Comparison of ENCODE assay signal across 8 cellular contexts in the genomic region with DNA sequence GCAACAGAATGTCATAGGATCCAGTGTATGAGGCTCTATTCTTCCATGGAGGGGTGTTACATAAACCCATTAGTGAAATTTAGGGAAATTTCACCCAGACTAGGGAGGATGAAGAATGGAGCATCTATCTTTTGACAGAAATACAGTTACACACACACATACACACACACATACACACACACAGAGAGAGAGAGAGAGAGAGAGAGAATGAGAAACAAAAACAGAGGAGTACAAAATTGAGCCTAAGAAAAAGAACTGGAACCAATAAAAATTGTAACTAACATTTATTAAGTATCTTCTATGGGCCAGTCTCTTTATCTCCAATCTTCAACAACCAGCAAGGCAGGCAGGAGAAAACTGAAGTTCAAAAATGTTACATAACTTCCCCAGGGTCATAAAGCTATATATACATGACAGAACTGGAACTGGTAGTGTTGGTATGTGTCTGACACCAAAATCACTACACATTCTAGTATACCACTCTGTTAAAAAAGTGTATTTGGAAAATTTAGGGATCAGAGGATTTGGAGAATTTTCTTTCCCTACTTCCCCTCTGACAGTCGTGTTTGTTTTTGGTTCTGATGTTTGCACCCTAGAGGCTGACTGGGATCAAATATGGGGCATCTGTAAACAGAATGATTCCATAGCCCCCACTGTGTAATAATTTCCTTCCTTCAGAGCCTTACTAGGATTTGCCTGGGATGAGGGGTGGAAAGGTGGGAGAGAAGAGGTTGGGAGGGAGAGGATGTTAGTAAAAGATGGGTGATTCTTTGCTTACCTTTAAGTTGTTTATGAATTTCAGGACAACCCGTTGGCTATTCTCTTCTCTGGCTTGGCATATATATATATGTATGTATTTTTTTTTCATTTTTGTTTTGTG. TPM values are rescaled to one million over a fixed set of nuclear protein-coding genes. Genes with fewer than 3 reads are reported as not detected.
DNase-seq lines count a peak whose midpoint lies in the region; ATAC-seq, FAIRE-seq and TF ChIP-seq lines count a peak whose summit lies in the region.

No MANE protein-coding gene starts in this region.

- intact Hi-C loops in heart left ventricle (cut with DNase I) (loop anchor here in 8 of 10 donors (5.0 to 10.0 kb wide), 2 partner anchors 156 to 224 kb away; a partner anchor contains a TSS), cardiac septum (cut with DNase I) (loop anchor here (5.0 kb wide), 1 partner anchor 156 kb away; no protein-coding TSS in a partner anchor), HepG2 (cut with micrococcal nuclease; ENCODE audit: unreplicated experiment) (no loop called here), upper lobe of right lung (cut with DNase I) (no loop called here)

- no peaks in the 10 kb centered on the region for H4K20me1 ChIP-seq in HepG2 (ENCODE audit: insufficient read depth, low read length)

- TF ChIP-seq CTCF in heart left ventricle (IDR thresholded peaks at IDR 0.05) (no peak), HepG2 (CRISPR knock-in tag; IDR thresholded peaks at IDR 0.05) (no peak), upper lobe of right lung (IDR thresholded peaks at IDR 0.05) (no peak)

- H3K9me3 ChIP-seq in heart left ventricle (no peaks in the 10 kb centered on the region), HepG2 (ENCODE audit: low read length) (no peaks in the 10 kb centered on the region), upper lobe of right lung (no peaks in the 10 kb centered on the region)

- peak overlapping the region; percentile 95; the same call in 1 of the 2 replicates for H3K9ac ChIP-seq in HepG2 (ENCODE audit: insufficient read depth, low read depth, low read length)

- no peak for ATAC-seq in heart left ventricle
- ATAC-seq in activated naive CD8-positive, alpha-beta T cell treated with anti-CD3 and anti-CD28 coated beads, Interleukin-2, amount 50 U/mL, for 24 hours: no peak
- no peak for ATAC-seq in HepG2
- no peak for ATAC-seq in upper lobe of right lung
- ATAC-seq in GM18861 (IDR thresholded peaks at IDR 0.05; ENCODE audit: unreplicated experiment): no peak
- ATAC-seq in GM21528 (IDR thresholded peaks at IDR 0.05; ENCODE audit: low FRiP score, unreplicated experiment): no peak
- ATAC-seq in HG02610 (IDR thresholded peaks at IDR 0.05; ENCODE audit: unreplicated experiment): no peak

- H3K4me2 ChIP-seq in HepG2 (ENCODE audit: low read depth, low read length): peak overlapping the region; percentile 95

- peaks cover 4% of the 10 kb centered on the region for H3K9me3 Mint-ChIP-seq in activated naive CD8-positive, alpha-beta T cell treated with anti-CD3 and anti-CD28 coated beads, Interleukin-2, amount 50 U/mL, for 24 hours

- TF ChIP-seq RAD21 in HepG2 (CRISPR knock-in tag; IDR thresholded peaks at IDR 0.05): no peak

- no peak for DNase-seq in heart left ventricle
- no peak for DNase-seq in cardiac septum (ENCODE audit: low spot score)
- no peak for DNase-seq in activated naive CD8-positive, alpha-beta T cell treated with anti-CD3 and anti-CD28 coated beads, Interleukin-2, amount 50 U/mL, for 24 hours
- DNase-seq in HepG2 (ENCODE audit: low spot score): peak; percentile 10
- DNase-seq in upper lobe of right lung: no peak

- FAIRE-seq in HepG2 (lab: Jason Lieb, UNC): no peak

- in situ Hi-C loops in HepG2 (cut with HindIII; ENCODE audit: extremely low pct_ligation_motif_present, low pct_unique_long_range_greater_than_20kb): loop anchor here (5.0 kb wide), 1 partner anchor 146 kb away; no protein-coding TSS in a partner anchor

- POLR2A ChIA-PET in HepG2 (lab: Yijun Ruan, JAX): interaction anchor here (1.3 kb wide), 1 partner anchor 165 kb away, joined by 3 read pairs; no protein-coding TSS in a partner anchor

- 38 to 46% (median 41%) methylated on average over 2 of the region's 2 CpGs for WGBS in heart left ventricle, 4 donors
- WGBS in HepG2 (ENCODE audit: low lambda C conversion rate): 1% methylated on average over 2 of the region's 2 CpGs

- H3K27me3 Mint-ChIP-seq in activated naive CD8-positive, alpha-beta T cell treated with anti-CD3 and anti-CD28 coated beads, Interleukin-2, amount 50 U/mL, for 24 hours: peaks cover 3% of the 10 kb centered on the region

- peaks cover 35% of the 10 kb centered on the region for H3K79me2 ChIP-seq in HepG2 (ENCODE audit: insufficient read depth, low read length)

- H3K36me3 Mint-ChIP-seq in activated naive CD8-positive, alpha-beta T cell treated with anti-CD3 and anti-CD28 coated beads, Interleukin-2, amount 50 U/mL, for 24 hours (ENCODE audit: low read depth): no peaks in the 10 kb centered on the region

- H3K36me3 ChIP-seq in heart left ventricle (no peaks in the 10 kb centered on the region), HepG2 (replicated peaks in 1 of 2; ENCODE audit: control insufficient read depth in 1 of 2, insufficient read depth in 2 of 2, low read length in 2 of 2) (no peaks in the 10 kb centered on the region), upper lobe of right lung (no peaks in the 10 kb centered on the region)

- TSS peak; percentile 86 for BruUV-seq in HepG2 (replicated peaks; lab: Mats Ljungman, UMichigan)

- CTCF ChIA-PET in HepG2 (lab: Yijun Ruan, JAX; ENCODE audit: low intra/inter-chr PET ratio, low total read pairs): interaction anchor here (2.1 kb wide), 1 partner anchor 156 kb away, joined by 16 read pairs; no protein-coding TSS in a partner anchor

- H3K27me3 ChIP-seq in heart left ventricle (peaks cover 0 to 11% (median 0%) of the 10 kb centered on the region in 9 donors), HepG2 (ENCODE audit: control insufficient read depth in 1 of 2, insufficient read depth in 2 of 2, low read length in 2 of 2) (no peaks in the 10 kb centered on the region; a peak in 1 of 5 replicates), upper lobe of right lung (no peaks in the 10 kb centered on the region)

- H3K4me3 ChIP-seq in heart left ventricle: peak overlapping the region in 10 of 12 donors; percentile 48 to 99 (median 89)
- peak overlapping the region; percentile 91 to 93 (median 93); a peak in 5 of 6 replicates for H3K4me3 ChIP-seq in HepG2 (replicated peaks in 1 of 3; ENCODE audit: insufficient read depth in 1 of 3, low read depth in 2 of 3, low read length in 3 of 3)
- H3K4me3 ChIP-seq in upper lobe of right lung: peak overlapping the region; percentile 85

- H3K27ac ChIP-seq in heart left ventricle (peak overlapping the region in 11 of 12 donors; percentile 87 to 98 (median 95)), HepG2 (ENCODE audit: extremely low read length, insufficient read depth, low read length) (peak overlapping the region; percentile 67), upper lobe of right lung (peak overlapping the region; percentile 91)

- peaks cover 50% of the 10 kb centered on the region for H3K4me1 Mint-ChIP-seq in activated naive CD8-positive, alpha-beta T cell treated with anti-CD3 and anti-CD28 coated beads, Interleukin-2, amount 50 U/mL, for 24 hours

- H3K4me3 Mint-ChIP-seq in activated naive CD8-positive, alpha-beta T cell treated with anti-CD3 and anti-CD28 coated beads, Interleukin-2, amount 50 U/mL, for 24 hours: peak overlapping the region; percentile 75

- H3K4me1 ChIP-seq in heart left ventricle: peaks cover 0 to 39% (median 14%) of the 10 kb centered on the region in 12 donors
- H3K4me1 ChIP-seq in HepG2 (ENCODE audit: insufficient read depth, low read length): peaks cover 57% of the 10 kb centered on the region
- H3K4me1 ChIP-seq in upper lobe of right lung: peaks cover 17% of the 10 kb centered on the region

- H3K27ac Mint-ChIP-seq in activated naive CD8-positive, alpha-beta T cell treated with anti-CD3 and anti-CD28 coated beads, Interleukin-2, amount 50 U/mL, for 24 hours: peak overlapping the region; percentile 7

- TF ChIP-seq EP300 in HepG2 (IDR thresholded peaks at IDR 0.05; ENCODE audit: low read depth in 2 of 2, low read length in 2 of 2) (no peak), HepG2 (CRISPR knock-in tag; IDR thresholded peaks at IDR 0.05; ENCODE audit: borderline replicate concordance) (no peak)

- H2AFZ ChIP-seq in HepG2 (ENCODE audit: low read length): peak overlapping the region; percentile 98

- TF ChIP-seq POLR2A in heart left ventricle (IDR thresholded peaks at IDR 0.05) (no peak), HepG2 (IDR thresholded peaks at IDR 0.05; ENCODE audit: insufficient read depth in 1 of 2, low read depth in 2 of 2, low read length in 2 of 2) (no peak)

TF ChIP-seq in HepG2, 621 proteins besides CTCF, POLR2A, EP300 and RAD21 (continues in another document):
- TF ChIP-seq SRSF4 (IDR thresholded peaks at IDR 0.05; ENCODE audit: low read depth, low read length, poor library complexity, severe bottlenecking): no peak
- TF ChIP-seq ELF4 (CRISPR knock-in tag; IDR thresholded peaks at IDR 0.05; ENCODE audit: borderline replicate concordance): 0 out of 2 replicates have a peak, but pooled peaks have one; percentile 39

RNA-seq across cellular contexts. Expression of a gene that starts 1.0 kb away (rescaled TPM):
- total RNA-seq in heart left ventricle (10 to 100 TPM; 12.6 to 19.2 (median 17.3) TPM), cardiac septum (15.5 TPM), HepG2 (2016; rRNA removed; fragmentation: Illumina TruSeq; extraction: Trizol) (19.8 and 26.5 TPM in 2 replicates), upper lobe of right lung (23.9 TPM)
- polyA plus RNA-seq in heart left ventricle (10 to 100 TPM in 1 of 2 donors, 1 to 10 TPM in 1; 3.6 to 12.4 TPM), HepG2 (2011; rRNA removed) (8.8 and 9.2 TPM in 2 replicates)
- total RNA-seq in HepG2 (2016; cell fraction: cytosol; rRNA removed; fragmentation: Illumina TruSeq; extraction: Trizol; ENCODE audit: low read depth): 3.3 and 4.1 TPM in 2 replicates
- 19.0 and 25.7 TPM in 2 replicates for total RNA-seq in HepG2 (2016; cell fraction: insoluble cytoplasmic fraction; rRNA removed; fragmentation: Illumina TruSeq; extraction: Trizol)
- total RNA-seq in HepG2 (2016; cell fraction: membrane; rRNA removed; fragmentation: Illumina TruSeq; extraction: Trizol): 13.4 and 14.6 TPM in 2 replicates
- 27.9 and 35.0 TPM in 2 replicates for total RNA-seq in HepG2 (2016; cell fraction: nucleus; rRNA removed; fragmentation: Illumina TruSeq; extraction: Trizol)
- 4.6 and 7.0 TPM in 2 replicates for polyA plus RNA-seq in HepG2 (2011; cell fraction: cytosol; rRNA removed)
- polyA plus RNA-seq in HepG2 (2011; cell fraction: nucleus; rRNA removed): 5.3 and 5.9 TPM in 2 replicates
- polyA plus RNA-seq in HepG2 (2012): 10.4 and 11.2 TPM in 2 replicates
- polyA plus RNA-seq in HepG2 (2016; cell fraction: cytosol; fragmentation: Illumina TruSeq; extraction: Trizol; ENCODE audit: low read depth): 0.58 and 0.62 TPM in 2 replicates
- polyA plus RNA-seq in HepG2 (2016; cell fraction: insoluble cytoplasmic fraction; fragmentation: Illumina TruSeq; extraction: Trizol; ENCODE audit: low read depth): 14.8 and 15.6 TPM in 2 replicates
- polyA plus RNA-seq in HepG2 (2016; cell fraction: membrane; fragmentation: Illumina TruSeq; extraction: Trizol; ENCODE audit: low read depth): 3.3 and 3.5 TPM in 2 replicates
- 9.2 and 10.0 TPM in 2 replicates for polyA plus RNA-seq in HepG2 (2016; cell fraction: nucleus; fragmentation: Illumina TruSeq; extraction: Trizol; ENCODE audit: insufficient read depth, low read depth)
- polyA minus RNA-seq in HepG2 (2011; rRNA and poly(A)+ RNA removed; ENCODE audit: low replicate concordance): 16.7 and 18.2 TPM in 2 replicates
- 14.9 and 17.9 TPM in 2 replicates for polyA minus RNA-seq in HepG2 (2011; cell fraction: cytosol; rRNA and poly(A)+ RNA removed)
- polyA minus RNA-seq in HepG2 (2011; cell fraction: nucleus; rRNA and poly(A)+ RNA removed): 61.9 and 62.7 TPM in 2 replicates

Comparison
In these comparisons a context has a peak if more than half of its experiments do, and no peak if none do; other contexts are left out.
1. intact Hi-C loops: an anchor here in heart left ventricle (5.0 to 10.0 kb wide) and cardiac septum (5.0 kb wide); none called in HepG2 and upper lobe of right lung.